29 cellular contexts compared by ENCODE assay signal in the genomic region with DNA sequence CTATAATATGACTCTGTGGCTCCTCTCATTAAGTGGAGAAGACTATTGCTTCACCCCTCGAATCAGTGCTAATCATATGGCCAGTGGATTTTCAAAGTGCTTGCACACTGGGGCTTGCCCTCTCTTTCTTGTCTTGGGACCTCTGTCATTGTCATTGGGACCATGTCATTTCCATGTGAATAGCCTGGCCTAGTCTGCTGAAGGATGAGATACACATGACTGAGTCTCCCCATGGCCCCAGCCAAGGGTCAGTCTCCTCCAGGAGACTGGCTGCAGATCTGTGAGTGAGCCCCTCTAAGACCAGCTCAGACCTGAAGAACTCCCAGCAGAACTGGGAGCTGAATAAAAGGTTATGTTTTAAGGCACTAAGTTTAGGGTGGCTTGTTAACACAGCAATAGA.
"Had no signal": no experiment of that assay in that cellular context is flagged by ENCODE, and none has a peak within 500 bp of the region (broad histone marks: within the 10 kb centered on the region; RNA-seq: fewer than 3 reads in every experiment).

No MANE protein-coding gene starts in this region.

- H3K9me3 ChIP-seq: esophagus squamous epithelium, gastroesophageal sphincter had no signal

- H3K4me3 Mint-ChIP-seq: activated CD4-positive, alpha-beta memory T cell treated with anti-CD3 and anti-CD28 coated beads, Interleukin-2, amount 10 ng/mL, durations not matched to agents 7 days and 5 days; activated CD4-positive, alpha-beta T cell treated with anti-CD3 and anti-CD28 coated beads, Interleukin-2, amount 10 ng/mL, durations not matched to agents 7 days and 5 days; activated naive CD4-positive, alpha-beta T cell treated with anti-CD3 and anti-CD28 coated beads, Interleukin-2, amount 10 ng/mL, durations not matched to agents 7 days and 5 days; activated naive CD8-positive, alpha-beta T cell; activated T-cell treated with anti-CD3 and anti-CD28 coated beads, Interleukin-2, amount 50 U/mL, for 24 hours; activated T-cell treated with anti-CD3 and anti-CD28 coated beads, Interleukin-2, amount 50 U/mL, for 72 hours; effector memory CD8-positive, alpha-beta T cell; T-helper 17 cell; T-helper 2 cell treated with Interferon-gamma antibody and Interleukin-4, amounts not matched to agents 5 μg/mL and 100 μg/mL, for 36 hours had no signal

- H3K27me3 ChIP-seq: brain microvascular endothelial cell, esophagus squamous epithelium, gastroesophageal sphincter had no signal

- H3K36me3 ChIP-seq: brain microvascular endothelial cell, esophagus squamous epithelium, gastroesophageal sphincter had no signal

- H3K9me3 Mint-ChIP-seq: activated CD4-positive, alpha-beta memory T cell treated with anti-CD3 and anti-CD28 coated beads, Interleukin-2, amount 10 ng/mL, durations not matched to agents 7 days and 5 days; activated CD4-positive, alpha-beta T cell treated with anti-CD3 and anti-CD28 coated beads, Interleukin-2, amount 10 ng/mL, durations not matched to agents 7 days and 5 days; activated naive CD4-positive, alpha-beta T cell treated with anti-CD3 and anti-CD28 coated beads, Interleukin-2, amount 10 ng/mL, durations not matched to agents 7 days and 5 days; activated T-cell treated with anti-CD3 and anti-CD28 coated beads, Interleukin-2, amount 50 U/mL, for 24 hours; activated T-cell treated with anti-CD3 and anti-CD28 coated beads, Interleukin-2, amount 50 U/mL, for 72 hours; effector memory CD8-positive, alpha-beta T cell; T-helper 2 cell treated with Interferon-gamma antibody and Interleukin-4, amounts not matched to agents 5 μg/mL and 100 μg/mL, for 36 hours had no signal

- H3K27me3 Mint-ChIP-seq: activated CD4-positive, alpha-beta memory T cell treated with anti-CD3 and anti-CD28 coated beads, Interleukin-2, amount 10 ng/mL, durations not matched to agents 7 days and 5 days; activated CD4-positive, alpha-beta T cell treated with anti-CD3 and anti-CD28 coated beads, Interleukin-2, amount 10 ng/mL, durations not matched to agents 7 days and 5 days; activated naive CD4-positive, alpha-beta T cell treated with anti-CD3 and anti-CD28 coated beads, Interleukin-2, amount 10 ng/mL, durations not matched to agents 7 days and 5 days; activated T-cell treated with anti-CD3 and anti-CD28 coated beads, Interleukin-2, amount 50 U/mL, for 24 hours; T-helper 17 cell had no signal

- ATAC-seq: activated T-cell treated with anti-CD3 and anti-CD28 coated beads, Interleukin-2, amount 50 U/mL, for 72 hours; effector memory CD8-positive, alpha-beta T cell; gastroesophageal sphincter; T-helper 17 cell had no signal

- H3K4me3 ChIP-seq: esophagus squamous epithelium, gastroesophageal sphincter had no signal

- H3K4me1 Mint-ChIP-seq: activated CD4-positive, alpha-beta memory T cell treated with anti-CD3 and anti-CD28 coated beads, Interleukin-2, amount 10 ng/mL, durations not matched to agents 7 days and 5 days; activated CD4-positive, alpha-beta T cell treated with anti-CD3 and anti-CD28 coated beads, Interleukin-2, amount 10 ng/mL, durations not matched to agents 7 days and 5 days; activated naive CD4-positive, alpha-beta T cell treated with anti-CD3 and anti-CD28 coated beads, Interleukin-2, amount 10 ng/mL, durations not matched to agents 7 days and 5 days; T-helper 17 cell had no signal

- H3K36me3 Mint-ChIP-seq: activated naive CD4-positive, alpha-beta T cell treated with anti-CD3 and anti-CD28 coated beads, Interleukin-2, amount 10 ng/mL, durations not matched to agents 7 days and 5 days; activated naive CD8-positive, alpha-beta T cell had no signal

- H3K27ac ChIP-seq: brain microvascular endothelial cell, epithelial cell of prostate, esophagus squamous epithelium, gastroesophageal sphincter had no signal

- H3K27ac Mint-ChIP-seq: activated CD4-positive, alpha-beta memory T cell treated with anti-CD3 and anti-CD28 coated beads, Interleukin-2, amount 10 ng/mL, durations not matched to agents 7 days and 5 days; activated CD4-positive, alpha-beta T cell treated with anti-CD3 and anti-CD28 coated beads, Interleukin-2, amount 10 ng/mL, durations not matched to agents 7 days and 5 days; activated naive CD4-positive, alpha-beta T cell treated with anti-CD3 and anti-CD28 coated beads, Interleukin-2, amount 10 ng/mL, durations not matched to agents 7 days and 5 days; activated naive CD8-positive, alpha-beta T cell; activated T-cell treated with anti-CD3 and anti-CD28 coated beads, Interleukin-2, amount 50 U/mL, for 24 hours; activated T-cell treated with anti-CD3 and anti-CD28 coated beads, Interleukin-2, amount 50 U/mL, for 72 hours; effector memory CD8-positive, alpha-beta T cell; T-helper 17 cell; T-helper 2 cell treated with Interferon-gamma antibody and Interleukin-4, amounts not matched to agents 5 μg/mL and 100 μg/mL, for 36 hours had no signal

- H3K4me1 ChIP-seq: esophagus squamous epithelium, gastroesophageal sphincter had no signal

- DNase-seq: activated CD4-positive, alpha-beta memory T cell treated with anti-CD3 and anti-CD28 coated beads, Interleukin-2, amount 10 ng/mL, durations not matched to agents 7 days and 5 days; activated CD4-positive, alpha-beta T cell treated with anti-CD3 and anti-CD28 coated beads for 1 hour; activated CD4-positive, alpha-beta T cell treated with anti-CD3 and anti-CD28 coated beads for 4 hours; activated CD4-positive, alpha-beta T cell treated with anti-CD3 and anti-CD28 coated beads, Interleukin-2, amount 10 ng/mL, durations not matched to agents 7 days and 5 days; activated CD4-positive, alpha-beta T cell treated with anti-CD3 and anti-CD28 coated beads, Interleukin-2, amount 50 U/mL, for 4 hours; activated CD8-positive, alpha-beta memory T cell treated with anti-CD3 and anti-CD28 coated beads, Interleukin-2, amount 50 U/mL, for 48 hours; activated gamma-delta T cell; activated naive CD4-positive, alpha-beta T cell; activated naive CD4-positive, alpha-beta T cell treated with anti-CD3 and anti-CD28 coated beads, Interleukin-2, amount 10 ng/mL, durations not matched to agents 7 days and 5 days; activated T-cell treated with anti-CD3 and anti-CD28 coated beads for 4 hours; activated T-cell treated with anti-CD3 and anti-CD28 coated beads, Interleukin-2, amount 50 U/mL, for 24 hours; activated T-cell treated with anti-CD3 and anti-CD28 coated beads, Interleukin-2, amount 50 U/mL, for 72 hours; amniotic stem cell; anterior cingulate cortex; brain microvascular endothelial cell; caudate nucleus; cortex of kidney; dermis blood vessel endothelial cell; effector CD4-positive, alpha-beta T cell; effector memory CD8-positive, alpha-beta T cell; esophagus squamous epithelium; foreskin melanocyte; T-helper 1 cell; T-helper 17 cell; T1000 had no signal
